ENCODE assay signal across 7 cellular contexts in genomic region chr14:20530771-20531571, GRCh38. TPM values are rescaled to one million over a fixed set of nuclear protein-coding genes. Genes with fewer than 3 reads are reported as not detected.
DNase-seq lines count a peak whose midpoint lies in the region; ATAC-seq, FAIRE-seq and TF ChIP-seq lines count a peak whose summit lies in the region.

No MANE protein-coding gene starts in this region.

- no peaks in the 10 kb centered on the region for H3K4me1 ChIP-seq in MM.1S (ENCODE audit: low read length)
- H3K4me1 ChIP-seq in cardiac muscle cell (ENCODE audit: low read depth): no peaks in the 10 kb centered on the region
- no peaks in the 10 kb centered on the region for H3K4me1 ChIP-seq in aorta (ENCODE audit: control insufficient read depth in 1 of 2, insufficient read depth in 2 of 2, low read length in 2 of 2)

- ATAC-seq in SK-N-SH treated with all-trans-retinoic acid at 6 μM for 48 hours (peak; percentile 94), aorta (ENCODE audit: low FRiP score) (no peak)

- no peak overlapping the region for H2AFZ ChIP-seq in MM.1S (ENCODE audit: low read length)

- H3K9ac ChIP-seq in MM.1S (ENCODE audit: low read length): no peak overlapping the region

- peak overlapping the region; percentile 59 for H3K4me3 Mint-ChIP-seq in activated naive CD4-positive, alpha-beta T cell treated with anti-CD3 and anti-CD28 coated beads for 36 hours

- no peak overlapping the region for H3K4me3 ChIP-seq in MM.1S (ENCODE audit: low read length)
- no peak overlapping the region for H3K4me3 ChIP-seq in cardiac muscle cell
- H3K4me3 ChIP-seq in aorta (ENCODE audit: low read length in 2 of 2): no peak overlapping the region

- H3K79me2 ChIP-seq in MM.1S (ENCODE audit: low read length): no peaks in the 10 kb centered on the region

- no peaks in the 10 kb centered on the region for H4K20me1 ChIP-seq in MM.1S (ENCODE audit: insufficient read depth, low read length)

- H3K9me3 Mint-ChIP-seq in activated naive CD4-positive, alpha-beta T cell treated with anti-CD3 and anti-CD28 coated beads for 36 hours: no peaks in the 10 kb centered on the region

- peak; percentile 51 for TF ChIP-seq CTCF in MM.1S (IDR thresholded peaks at IDR 0.05; ENCODE audit: low read length)
- TF ChIP-seq CTCF in cardiac muscle cell (IDR thresholded peaks at IDR 0.05; ENCODE audit: low read depth, low read length): peak; percentile 61

- peak overlapping the region; percentile 34; the same call in 1 of the 2 replicates for H3K4me2 ChIP-seq in MM.1S (ENCODE audit: low read depth, low read length)

- H3K36me3 ChIP-seq in MM.1S (replicated peaks; ENCODE audit: insufficient read depth, low read length) (no peaks in the 10 kb centered on the region), cardiac muscle cell (no peaks in the 10 kb centered on the region), aorta (ENCODE audit: control insufficient read depth in 1 of 2, insufficient read depth in 2 of 2, low read length in 1 of 2) (no peaks in the 10 kb centered on the region)

- TF ChIP-seq POLR2A in GM12892 (IDR thresholded peaks at IDR 0.05; ENCODE audit: low read depth, low read length): no peak

- no peaks in the 10 kb centered on the region for H3K9me3 ChIP-seq in MM.1S (replicated peaks; ENCODE audit: insufficient read depth, low read length)
- H3K9me3 ChIP-seq in cardiac muscle cell (ENCODE audit: low read depth): no peaks in the 10 kb centered on the region
- no peaks in the 10 kb centered on the region for H3K9me3 ChIP-seq in aorta (ENCODE audit: control insufficient read depth, low read length)

- H3K27ac Mint-ChIP-seq in activated naive CD4-positive, alpha-beta T cell treated with anti-CD3 and anti-CD28 coated beads for 36 hours: no peak overlapping the region

- intact Hi-C loops in activated naive CD4-positive, alpha-beta T cell treated with anti-CD3 and anti-CD28 coated beads for 36 hours (cut with micrococcal nuclease): loop anchor here (1.0 kb wide), 2 partner anchors 78 to 160 kb away; no protein-coding TSS in a partner anchor
- intact Hi-C loops in aorta (cut with DNase I): loop anchor here (2.0 to 10.0 kb wide), 4 partner anchors 78 to 164 kb away; no protein-coding TSS in a partner anchor

- H3K36me3 Mint-ChIP-seq in activated naive CD4-positive, alpha-beta T cell treated with anti-CD3 and anti-CD28 coated beads for 36 hours (ENCODE audit: low read depth): no peaks in the 10 kb centered on the region

- peak; percentile 89 for FAIRE-seq in GM12892 (lab: Jason Lieb, UNC)

- no peaks in the 10 kb centered on the region for H3K9me2 ChIP-seq in MM.1S (replicated peaks; ENCODE audit: insufficient read depth, low read length)

- peaks cover 11% of the 10 kb centered on the region for H3K4me1 Mint-ChIP-seq in activated naive CD4-positive, alpha-beta T cell treated with anti-CD3 and anti-CD28 coated beads for 36 hours (ENCODE audit: low read depth)

- DNase-seq in GM12892 (ENCODE audit: insufficient read length) (no peak), MM.1S (peak; percentile 60), cardiac muscle cell (ENCODE audit: low read depth in 1 of 2, low spot score in 1 of 2) (peak; percentile 65 to 70), putamen (ENCODE audit: low spot score) (peak; percentile 39), aorta (peak; percentile 81 to 87)
- peak; percentile 85 for DNase-seq in activated naive CD4-positive, alpha-beta T cell treated with anti-CD3 and anti-CD28 coated beads for 36 hours

- no peaks in the 10 kb centered on the region for H3K27me3 ChIP-seq in MM.1S (replicated peaks; ENCODE audit: insufficient read depth, low read length)
- no peaks in the 10 kb centered on the region for H3K27me3 ChIP-seq in cardiac muscle cell
- H3K27me3 ChIP-seq in aorta (ENCODE audit: control insufficient read depth in 1 of 2, insufficient read depth in 2 of 2, low read length in 1 of 2): no peaks in the 10 kb centered on the region

- H3K27me3 Mint-ChIP-seq in activated naive CD4-positive, alpha-beta T cell treated with anti-CD3 and anti-CD28 coated beads for 36 hours (ENCODE audit: low read depth): no peaks in the 10 kb centered on the region

- 16 to 17% methylated on average over 8 of the region's 8 CpGs for WGBS in aorta, 2 donors

- CTCF ChIA-PET in activated naive CD4-positive, alpha-beta T cell treated with anti-CD3 and anti-CD28 coated beads for 36 hours (lab: Charles Lee): interaction anchor here (0.7 to 2.4 kb wide), 18 partner anchors 8 to 336 kb away, joined by 3 to 9 read pairs (median 4); partner anchors contain the start of gene RNASE4

- H3K27ac ChIP-seq in MM.1S (ENCODE audit: low read length): no peak overlapping the region
- H3K27ac ChIP-seq in cardiac muscle cell: no peak overlapping the region
- H3K27ac ChIP-seq in aorta (ENCODE audit: low read depth in 1 of 2, low read length in 2 of 2): no peak overlapping the region

- no peaks in the 10 kb centered on the region for H3F3A ChIP-seq in MM.1S (ENCODE audit: insufficient read depth, low read length)

TF ChIP-seq in SK-N-SH treated with all-trans-retinoic acid at 6 μM for 48 hours, 23 proteins besides CTCF, POLR2A, EP300 and RAD21:
- no peak for TF ChIP-seq BACH2 (CRISPR knock-in tag; IDR thresholded peaks at IDR 0.05; ENCODE audit: borderline replicate concordance)
- TF ChIP-seq PATZ1 (CRISPR knock-in tag; IDR thresholded peaks at IDR 0.05; ENCODE audit: borderline replicate concordance): no peak

RNA-seq across cellular contexts. Expression of gene RNASE10, which starts 25.6 kb away (rescaled TPM):
- not detected for polyA plus RNA-seq in GM12892 (2012; ENCODE audit: missing spikeins)
- total RNA-seq in activated naive CD4-positive, alpha-beta T cell treated with anti-CD3 and anti-CD28 coated beads for 36 hours: under 1 TPM; 0.48 to 0.52 TPM
- not detected in 2 replicates for total RNA-seq in cardiac muscle cell
- 0.81 and 0.99 TPM in 2 replicates for polyA plus RNA-seq in cardiac muscle cell
- under 1 TPM; 0.78 to 0.96 TPM for total RNA-seq in aorta
- not detected for polyA plus RNA-seq in aorta

RNA-seq across cellular contexts. Expression of gene RNASE9, which starts 29.9 kb away (rescaled TPM):
- not detected for polyA plus RNA-seq in GM12892 (2012; ENCODE audit: missing spikeins)
- not detected for total RNA-seq in activated naive CD4-positive, alpha-beta T cell treated with anti-CD3 and anti-CD28 coated beads for 36 hours
- total RNA-seq in cardiac muscle cell (not detected in 2 replicates), aorta (not detected)
- polyA plus RNA-seq in cardiac muscle cell (not detected in 2 replicates), aorta (not detected)

RNA-seq across cellular contexts. Expression of gene RNASE11, which starts 56.8 kb away (rescaled TPM):
- not detected for polyA plus RNA-seq in GM12892 (2012; ENCODE audit: missing spikeins)
- not detected for total RNA-seq in activated naive CD4-positive, alpha-beta T cell treated with anti-CD3 and anti-CD28 coated beads for 36 hours
- not detected in 2 replicates for total RNA-seq in cardiac muscle cell
- not detected in 2 replicates for polyA plus RNA-seq in cardiac muscle cell
- not detected for total RNA-seq in aorta
- polyA plus RNA-seq in aorta: not detected
